In the genomic region with DNA sequence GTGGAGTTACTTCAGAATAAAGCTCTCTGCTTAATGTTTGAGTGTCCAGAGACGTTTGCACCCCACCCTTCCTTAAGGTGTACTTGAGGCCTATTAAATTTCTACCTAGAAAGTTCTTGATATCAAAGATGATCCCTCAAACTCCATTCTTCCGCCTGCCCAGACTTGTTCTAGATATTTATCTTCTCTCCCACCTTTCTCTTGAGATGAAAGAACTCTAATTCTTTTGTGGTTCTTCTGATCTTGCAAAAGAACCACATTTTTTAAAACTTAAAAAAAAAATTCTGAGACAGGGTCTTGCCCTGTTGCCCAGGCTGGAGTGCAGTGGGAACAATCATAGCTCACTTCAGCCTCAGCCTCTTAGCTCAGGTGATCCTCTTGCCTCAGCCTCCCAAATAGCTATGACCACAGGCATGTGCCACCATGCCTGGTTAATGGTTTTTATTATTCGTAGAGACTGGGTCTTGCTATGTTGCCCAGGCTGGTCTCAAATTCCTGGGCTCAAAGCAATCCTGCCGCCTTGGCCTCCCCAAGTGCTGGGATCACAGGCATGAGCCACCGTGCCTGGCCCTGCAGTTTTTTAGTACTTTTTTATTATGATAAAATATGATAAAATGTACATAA, we compare ENCODE assay signal across 21 cellular contexts.
"Had no signal": no experiment of that assay in that cellular context is flagged by ENCODE, and none has a peak within 500 bp of the region (broad histone marks: within the 10 kb centered on the region; RNA-seq: fewer than 3 reads in every experiment).

No MANE protein-coding gene starts in this region.

- H3K27me3 Mint-ChIP-seq: activated CD8-positive, alpha-beta memory T cell treated with anti-CD3 and anti-CD28 coated beads, Interleukin-2, amount 10 ng/mL, durations not matched to agents 7 days and 5 days; activated naive CD8-positive, alpha-beta T cell treated with anti-CD3 and anti-CD28 coated beads for 36 hours; memory B cell; T-helper 17 cell had no signal

- H3K4me1 Mint-ChIP-seq: activated CD8-positive, alpha-beta memory T cell treated with anti-CD3 and anti-CD28 coated beads, Interleukin-2, amount 10 ng/mL, durations not matched to agents 7 days and 5 days had no signal

- H3K27ac ChIP-seq: dorsolateral prefrontal cortex, pancreas, suprapubic skin, upper lobe of left lung had no signal

- H3K27me3 ChIP-seq: dorsolateral prefrontal cortex, heart left ventricle, pancreas, suprapubic skin, upper lobe of left lung had no signal

- ATAC-seq: activated CD8-positive, alpha-beta memory T cell treated with anti-CD3 and anti-CD28 coated beads, Interleukin-2, amount 10 ng/mL, durations not matched to agents 7 days and 5 days; activated T-cell treated with anti-CD3 and anti-CD28 coated beads, Interleukin-2, amount 50 U/mL, for 4 hours; heart left ventricle; left lobe of liver; pancreas; stimulated activated naive CD8-positive, alpha-beta T cell treated with anti-CD3 and anti-CD28 coated beads, Interleukin-15, Interleukin-2, amounts not matched to agents 100 U/mL and 50 U/mL, for 24 hours; T-helper 17 cell had no signal

- H3K36me3 ChIP-seq: heart left ventricle, pancreas, suprapubic skin, upper lobe of left lung had no signal

- H3K9me3 ChIP-seq: heart left ventricle, pancreas, suprapubic skin, upper lobe of left lung had no signal

- FAIRE-seq: bronchial epithelial cell, TTC549 had no signal

- DNase-seq: activated CD4-positive, alpha-beta T cell treated with anti-CD3 and anti-CD28 coated beads, Interleukin-2, amount 50 U/mL, for 4 hours; activated CD4-positive, CD25-positive, alpha-beta regulatory T cell treated with anti-CD3 and anti-CD28 coated beads, Interleukin-2, amount 50 U/mL, for 72 hours; activated CD8-positive, alpha-beta memory T cell treated with anti-CD3 and anti-CD28 coated beads, Interleukin-2, amount 10 ng/mL, durations not matched to agents 7 days and 5 days; activated effector memory CD4-positive, alpha-beta T cell treated with anti-CD3 and anti-CD28 coated beads, Interleukin-2, amount 50 U/mL, for 16 hours; activated naive CD8-positive, alpha-beta T cell treated with anti-CD3 and anti-CD28 coated beads for 36 hours; activated T-cell treated with anti-CD3 and anti-CD28 coated beads, Interleukin-2, amount 50 U/mL, for 4 hours; dorsolateral prefrontal cortex; foreskin melanocyte; heart left ventricle; islet precursor cell; pancreas; stimulated activated CD4-positive, alpha-beta T cell treated with anti-CD3 and anti-CD28 coated beads, Interleukin-2, amount 100 ng/mL, for 48 hours; stimulated activated naive CD8-positive, alpha-beta T cell treated with anti-CD3 and anti-CD28 coated beads, Interleukin-15, Interleukin-2, amounts not matched to agents 100 U/mL and 50 U/mL, for 24 hours; T-helper 17 cell; upper lobe of left lung had no signal

- H3K4me3 ChIP-seq: dorsolateral prefrontal cortex, heart left ventricle, pancreas, suprapubic skin, upper lobe of left lung had no signal

- H3K36me3 Mint-ChIP-seq: activated CD8-positive, alpha-beta memory T cell treated with anti-CD3 and anti-CD28 coated beads, Interleukin-2, amount 10 ng/mL, durations not matched to agents 7 days and 5 days; activated naive CD8-positive, alpha-beta T cell treated with anti-CD3 and anti-CD28 coated beads for 36 hours had no signal

- H3K9me3 Mint-ChIP-seq: activated naive CD8-positive, alpha-beta T cell treated with anti-CD3 and anti-CD28 coated beads for 36 hours; activated T-cell treated with anti-CD3 and anti-CD28 coated beads, Interleukin-2, amount 50 U/mL, for 4 hours; memory B cell; neural crest cell had no signal

- H3K4me3 Mint-ChIP-seq: activated CD8-positive, alpha-beta memory T cell treated with anti-CD3 and anti-CD28 coated beads, Interleukin-2, amount 10 ng/mL, durations not matched to agents 7 days and 5 days; activated naive CD8-positive, alpha-beta T cell treated with anti-CD3 and anti-CD28 coated beads for 36 hours; activated T-cell treated with anti-CD3 and anti-CD28 coated beads, Interleukin-2, amount 50 U/mL, for 4 hours; memory B cell; T-helper 17 cell had no signal

- H3K27ac Mint-ChIP-seq: activated CD8-positive, alpha-beta memory T cell treated with anti-CD3 and anti-CD28 coated beads, Interleukin-2, amount 10 ng/mL, durations not matched to agents 7 days and 5 days; activated naive CD8-positive, alpha-beta T cell treated with anti-CD3 and anti-CD28 coated beads for 36 hours; memory B cell; T-helper 17 cell had no signal
